ENCODE assay signal across 3 cellular contexts in genomic region chr4:102819588-102820365, GRCh38.
A peak's percentile ranks its signal among the peaks of the same experiment; 100 is the strongest.
TF ChIP-seq lines count a peak whose summit lies in the region.

No MANE protein-coding gene starts in this region.

TF ChIP-seq in HEK293, 187 proteins besides CTCF, POLR2A, EP300 and RAD21:
- no peak for TF ChIP-seq TCF7L2 (IDR thresholded peaks at IDR 0.05; ENCODE audit: borderline replicate concordance, low read depth, low read length)
- TF ChIP-seq, protein P1, sequence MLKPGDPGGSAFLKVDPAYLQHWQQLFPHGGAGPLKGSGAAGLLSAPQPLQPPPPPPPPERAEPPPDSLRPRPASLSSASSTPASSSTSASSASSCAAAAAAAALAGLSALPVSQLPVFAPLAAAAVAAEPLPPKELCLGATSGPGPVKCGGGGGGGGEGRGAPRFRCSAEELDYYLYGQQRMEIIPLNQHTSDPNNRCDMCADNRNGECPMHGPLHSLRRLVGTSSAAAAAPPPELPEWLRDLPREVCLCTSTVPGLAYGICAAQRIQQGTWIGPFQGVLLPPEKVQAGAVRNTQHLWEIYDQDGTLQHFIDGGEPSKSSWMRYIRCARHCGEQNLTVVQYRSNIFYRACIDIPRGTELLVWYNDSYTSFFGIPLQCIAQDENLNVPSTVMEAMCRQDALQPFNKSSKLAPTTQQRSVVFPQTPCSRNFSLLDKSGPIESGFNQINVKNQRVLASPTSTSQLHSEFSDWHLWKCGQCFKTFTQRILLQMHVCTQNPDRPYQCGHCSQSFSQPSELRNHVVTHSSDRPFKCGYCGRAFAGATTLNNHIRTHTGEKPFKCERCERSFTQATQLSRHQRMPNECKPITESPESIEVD (tag by site-specific recombination; IDR thresholded peaks at IDR 0.05): peak; percentile 51

TF ChIP-seq in WTC11, 78 proteins besides CTCF, POLR2A, EP300 and RAD21:
- TF ChIP-seq FOXP1 (CRISPR knock-in tag; IDR thresholded peaks at IDR 0.05; ENCODE audit: borderline replicate concordance) (no peak), SP1 (CRISPR knock-in tag; conservative IDR thresholded peaks at IDR 0.05) (no peak), ATF6 (CRISPR knock-in tag; IDR thresholded peaks at IDR 0.05) (no peak), CREB1 (CRISPR knock-in tag; IDR thresholded peaks at IDR 0.05) (no peak), OVOL2 (CRISPR knock-in tag; IDR thresholded peaks at IDR 0.05; ENCODE audit: borderline replicate concordance) (no peak)

TF ChIP-seq in endothelial cell of umbilical vein, 7 proteins besides CTCF, POLR2A, EP300 and RAD21:
- TF ChIP-seq GATA2 (IDR thresholded peaks at IDR 0.05; ENCODE audit: insufficient read depth, insufficient read length, low read depth, low read length) (peak; percentile 35), EZH2 (IDR thresholded peaks at IDR 0.05; ENCODE audit: borderline replicate concordance, low read depth, low read length, severe bottlenecking) (no peak), MYC (IDR thresholded peaks at IDR 0.05; ENCODE audit: low read depth, low read length) (no peak), JUN (IDR thresholded peaks at IDR 0.05; ENCODE audit: borderline replicate concordance, insufficient read depth, insufficient read length, low read depth) (no peak)
